In genomic region chr6:40693767-40694166, GRCh38 we compare ENCODE assay signal across 27 cellular contexts.
"Had no signal": no experiment of that assay in that cellular context is flagged by ENCODE, and none has a peak within 500 bp of the region (broad histone marks: within the 10 kb centered on the region; RNA-seq: fewer than 3 reads in every experiment).

No MANE protein-coding gene starts in this region.

- H3K9me3 Mint-ChIP-seq: effector memory CD8-positive, alpha-beta T cell; endodermal cell; naive thymus-derived CD4-positive, alpha-beta T cell; natural killer cell had no signal

- H3K4me3 Mint-ChIP-seq: effector memory CD8-positive, alpha-beta T cell; endodermal cell; naive thymus-derived CD4-positive, alpha-beta T cell; natural killer cell had no signal

- H3K4me1 Mint-ChIP-seq: natural killer cell had no signal

- H3K36me3 Mint-ChIP-seq: naive thymus-derived CD4-positive, alpha-beta T cell; natural killer cell had no signal

- FAIRE-seq: colon, endometrium, islet of Langerhans, keratinocyte had no signal

- DNase-seq: dermis blood vessel endothelial cell; dorsolateral prefrontal cortex; effector CD8-positive, alpha-beta T cell; effector memory CD8-positive, alpha-beta T cell; endodermal cell; erythroblast; esophagus squamous epithelium; foreskin fibroblast; foreskin melanocyte; gastrocnemius medialis; glutamatergic neuron; head of caudate nucleus; heart right ventricle; hippocampal formation; left colon; left lung; left ventricle myocardium superior; lower lobe of right lung; mesendoderm; midbrain; naive thymus-derived CD4-positive, alpha-beta T cell; natural killer cell had no signal

- H3K27ac Mint-ChIP-seq: effector memory CD8-positive, alpha-beta T cell; endodermal cell; natural killer cell had no signal

- ATAC-seq: effector memory CD8-positive, alpha-beta T cell; esophagus mucosa; gastrocnemius medialis; heart right ventricle; left colon; left lung; left ventricle myocardium superior; lower lobe of right lung; naive thymus-derived CD4-positive, alpha-beta T cell; natural killer cell had no signal
